34 cellular contexts compared by ENCODE assay signal in genomic region chr12:131042848-131043245, GRCh38.
"Had no signal": no experiment of that assay in that cellular context is flagged by ENCODE, and none has a peak within 500 bp of the region (broad histone marks: within the 10 kb centered on the region; RNA-seq: fewer than 3 reads in every experiment).

No MANE protein-coding gene starts in this region.

- H3K36me3 ChIP-seq: esophagus squamous epithelium, sigmoid colon, thyroid gland had no signal

- FAIRE-seq: bronchial epithelial cell, colon, endometrium, small intestine, TTC549 had no signal

- H3K9me3 ChIP-seq: esophagus squamous epithelium, heart right ventricle, mucosa of descending colon, sigmoid colon, thyroid gland, upper lobe of left lung had no signal

- H3K27me3 ChIP-seq: heart right ventricle, sigmoid colon, thyroid gland, upper lobe of left lung had no signal

- H3K4me3 ChIP-seq: esophagus squamous epithelium, heart right ventricle, lung, mucosa of descending colon, sigmoid colon, thyroid gland, upper lobe of left lung had no signal

- H3K27ac ChIP-seq: epithelial cell of prostate, esophagus squamous epithelium, heart right ventricle, sigmoid colon, thyroid gland, upper lobe of left lung, VCaP had no signal

- ATAC-seq: activated naive CD4-positive, alpha-beta T cell treated with anti-CD3 and anti-CD28 coated beads, Interleukin-2, amount 50 U/mL, for 72 hours; activated T-cell treated with anti-CD3 and anti-CD28 coated beads, Interleukin-2, amount 50 U/mL, for 72 hours; heart right ventricle; left lobe of liver; mucosa of descending colon; natural killer cell treated with Interleukin-12 subunit alpha and Interleukin-12 subunit beta and Interleukin-15 and Interleukin-18, amount 100 ng/mL, for 72 hours; stimulated activated memory B cell treated with anti-CD40 and anti-IgM and Interleukin-4, amounts not matched to agents 10 μg/mL and 1 μg/mL and 100 μg/mL, for 72 hours had no signal

- DNase-seq: activated CD4-positive, alpha-beta T cell treated with anti-CD3 and anti-CD28 coated beads for 4 hours; activated CD4-positive, alpha-beta T cell treated with anti-CD3 and anti-CD28 coated beads, Interleukin-2, amount 50 U/mL, for 4 hours; activated naive CD4-positive, alpha-beta T cell; activated T-cell treated with anti-CD3 and anti-CD28 coated beads for 4 hours; activated T-cell treated with anti-CD3 and anti-CD28 coated beads, Interleukin-2, amount 50 U/mL, for 72 hours; dermis blood vessel endothelial cell; effector CD4-positive, alpha-beta T cell; esophagus squamous epithelium; foreskin melanocyte; heart right ventricle; kidney glomerular epithelial cell; mesendoderm; small intestine; stimulated activated CD4-positive, alpha-beta T cell treated with anti-CD3 and anti-CD28 coated beads, Interleukin-1b, Interleukin-23, amount 100 ng/mL, for 48 hours; stimulated activated CD4-positive, alpha-beta T cell treated with anti-CD3 and anti-CD28 coated beads, Interleukin-4, amount 100 ng/mL, for 4 hours; stimulated activated CD8-positive, alpha-beta memory T cell treated with anti-CD3 and anti-CD28 coated beads, Interleukin-4, amount 100 ng/mL, for 48 hours; stimulated activated naive CD8-positive, alpha-beta T cell treated with anti-CD3 and anti-CD28 coated beads, Interleukin-15, amount 100 ng/mL, for 72 hours; substantia nigra; T-helper 9 cell had no signal
